Comparison of ENCODE assay signal across 1 cellular context in genomic region chr11:58164389-58164788, GRCh38.
TF ChIP-seq lines count a peak whose summit lies in the region.

No MANE protein-coding gene starts in this region.

TF ChIP-seq in GM23338, 12 proteins besides CTCF, POLR2A, EP300 and RAD21:
- TF ChIP-seq REST (IDR thresholded peaks at IDR 0.05; ENCODE audit: unreplicated experiment): no peak
- TF ChIP-seq NANOG (IDR thresholded peaks at IDR 0.05; ENCODE audit: borderline replicate concordance): no peak
- no peak for TF ChIP-seq ZNF331 (CRISPR knock-in tag; IDR thresholded peaks at IDR 0.05; ENCODE audit: low read depth)
- no peak for TF ChIP-seq POLR2AphosphoS5 (IDR thresholded peaks at IDR 0.05; ENCODE audit: low read depth)
- TF ChIP-seq JUNB (IDR thresholded peaks at IDR 0.05; ENCODE audit: unreplicated experiment): no peak
- TF ChIP-seq CREB1 (CRISPR knock-in tag; IDR thresholded peaks at IDR 0.05; ENCODE audit: low read depth): no peak
- TF ChIP-seq STAT1 (IDR thresholded peaks at IDR 0.05; ENCODE audit: unreplicated experiment): no peak
- TF ChIP-seq, protein P1, sequence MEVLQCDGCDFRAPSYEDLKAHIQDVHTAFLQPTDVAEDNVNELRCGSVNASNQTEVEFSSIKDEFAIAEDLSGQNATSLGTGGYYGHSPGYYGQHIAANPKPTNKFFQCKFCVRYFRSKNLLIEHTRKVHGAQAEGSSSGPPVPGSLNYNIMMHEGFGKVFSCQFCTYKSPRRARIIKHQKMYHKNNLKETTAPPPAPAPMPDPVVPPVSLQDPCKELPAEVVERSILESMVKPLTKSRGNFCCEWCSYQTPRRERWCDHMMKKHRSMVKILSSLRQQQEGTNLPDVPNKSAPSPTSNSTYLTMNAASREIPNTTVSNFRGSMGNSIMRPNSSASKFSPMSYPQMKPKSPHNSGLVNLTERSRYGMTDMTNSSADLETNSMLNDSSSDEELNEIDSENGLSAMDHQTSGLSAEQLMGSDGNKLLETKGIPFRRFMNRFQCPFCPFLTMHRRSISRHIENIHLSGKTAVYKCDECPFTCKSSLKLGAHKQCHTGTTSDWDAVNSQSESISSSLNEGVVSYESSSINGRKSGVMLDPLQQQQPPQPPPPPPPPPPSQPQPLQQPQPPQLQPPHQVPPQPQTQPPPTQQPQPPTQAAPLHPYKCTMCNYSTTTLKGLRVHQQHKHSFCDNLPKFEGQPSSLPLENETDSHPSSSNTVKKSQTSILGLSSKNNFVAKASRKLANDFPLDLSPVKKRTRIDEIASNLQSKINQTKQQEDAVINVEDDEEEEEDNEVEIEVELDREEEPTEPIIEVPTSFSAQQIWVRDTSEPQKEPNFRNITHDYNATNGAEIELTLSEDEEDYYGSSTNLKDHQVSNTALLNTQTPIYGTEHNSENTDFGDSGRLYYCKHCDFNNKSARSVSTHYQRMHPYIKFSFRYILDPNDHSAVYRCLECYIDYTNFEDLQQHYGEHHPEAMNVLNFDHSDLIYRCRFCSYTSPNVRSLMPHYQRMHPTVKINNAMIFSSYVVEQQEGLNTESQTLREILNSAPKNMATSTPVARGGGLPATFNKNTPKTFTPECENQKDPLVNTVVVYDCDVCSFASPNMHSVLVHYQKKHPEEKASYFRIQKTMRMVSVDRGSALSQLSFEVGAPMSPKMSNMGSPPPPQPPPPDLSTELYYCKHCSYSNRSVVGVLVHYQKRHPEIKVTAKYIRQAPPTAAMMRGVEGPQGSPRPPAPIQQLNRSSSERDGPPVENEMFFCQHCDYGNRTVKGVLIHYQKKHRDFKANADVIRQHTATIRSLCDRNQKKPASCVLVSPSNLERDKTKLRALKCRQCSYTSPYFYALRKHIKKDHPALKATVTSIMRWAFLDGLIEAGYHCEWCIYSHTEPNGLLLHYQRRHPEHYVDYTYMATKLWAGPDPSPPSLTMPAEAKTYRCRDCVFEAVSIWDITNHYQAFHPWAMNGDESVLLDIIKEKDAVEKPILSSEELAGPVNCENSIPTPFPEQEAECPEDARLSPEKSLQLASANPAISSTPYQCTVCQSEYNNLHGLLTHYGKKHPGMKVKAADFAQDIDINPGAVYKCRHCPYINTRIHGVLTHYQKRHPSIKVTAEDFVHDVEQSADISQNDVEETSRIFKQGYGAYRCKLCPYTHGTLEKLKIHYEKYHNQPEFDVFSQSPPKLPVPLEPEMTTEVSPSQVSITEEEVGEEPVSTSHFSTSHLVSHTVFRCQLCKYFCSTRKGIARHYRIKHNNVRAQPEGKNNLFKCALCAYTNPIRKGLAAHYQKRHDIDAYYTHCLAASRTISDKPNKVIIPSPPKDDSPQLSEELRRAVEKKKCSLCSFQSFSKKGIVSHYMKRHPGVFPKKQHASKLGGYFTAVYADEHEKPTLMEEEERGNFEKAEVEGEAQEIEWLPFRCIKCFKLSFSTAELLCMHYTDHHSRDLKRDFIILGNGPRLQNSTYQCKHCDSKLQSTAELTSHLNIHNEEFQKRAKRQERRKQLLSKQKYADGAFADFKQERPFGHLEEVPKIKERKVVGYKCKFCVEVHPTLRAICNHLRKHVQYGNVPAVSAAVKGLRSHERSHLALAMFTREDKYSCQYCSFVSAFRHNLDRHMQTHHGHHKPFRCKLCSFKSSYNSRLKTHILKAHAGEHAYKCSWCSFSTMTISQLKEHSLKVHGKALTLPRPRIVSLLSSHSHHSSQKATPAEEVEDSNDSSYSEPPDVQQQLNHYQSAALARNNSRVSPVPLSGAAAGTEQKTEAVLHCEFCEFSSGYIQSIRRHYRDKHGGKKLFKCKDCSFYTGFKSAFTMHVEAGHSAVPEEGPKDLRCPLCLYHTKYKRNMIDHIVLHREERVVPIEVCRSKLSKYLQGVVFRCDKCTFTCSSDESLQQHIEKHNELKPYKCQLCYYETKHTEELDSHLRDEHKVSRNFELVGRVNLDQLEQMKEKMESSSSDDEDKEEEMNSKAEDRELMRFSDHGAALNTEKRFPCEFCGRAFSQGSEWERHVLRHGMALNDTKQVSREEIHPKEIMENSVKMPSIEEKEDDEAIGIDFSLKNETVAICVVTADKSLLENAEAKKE (CRISPR knock-in tag; IDR thresholded peaks at IDR 0.05): no peak
- no peak for TF ChIP-seq ZNF114 (CRISPR knock-in tag; IDR thresholded peaks at IDR 0.05)
- TF ChIP-seq, protein P2, sequence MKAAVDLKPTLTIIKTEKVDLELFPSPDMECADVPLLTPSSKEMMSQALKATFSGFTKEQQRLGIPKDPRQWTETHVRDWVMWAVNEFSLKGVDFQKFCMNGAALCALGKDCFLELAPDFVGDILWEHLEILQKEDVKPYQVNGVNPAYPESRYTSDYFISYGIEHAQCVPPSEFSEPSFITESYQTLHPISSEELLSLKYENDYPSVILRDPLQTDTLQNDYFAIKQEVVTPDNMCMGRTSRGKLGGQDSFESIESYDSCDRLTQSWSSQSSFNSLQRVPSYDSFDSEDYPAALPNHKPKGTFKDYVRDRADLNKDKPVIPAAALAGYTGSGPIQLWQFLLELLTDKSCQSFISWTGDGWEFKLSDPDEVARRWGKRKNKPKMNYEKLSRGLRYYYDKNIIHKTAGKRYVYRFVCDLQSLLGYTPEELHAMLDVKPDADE (IDR thresholded peaks at IDR 0.05): no peak
- TF ChIP-seq EZH2 (IDR thresholded peaks at IDR 0.05; ENCODE audit: low read depth, unreplicated experiment): no peak
- TF ChIP-seq EZH2phosphoT487 (IDR thresholded peaks at IDR 0.05; ENCODE audit: unreplicated experiment): no peak
